In genomic region chr16:21167929-21168602, GRCh38 we compare ENCODE assay signal across 31 cellular contexts. TPM values are rescaled to one million over a fixed set of nuclear protein-coding genes. Genes with fewer than 3 reads are reported as not detected.
A peak's percentile ranks its signal among the peaks of the same experiment; 100 is the strongest.
DNase-seq lines count a peak whose midpoint lies in the region; ATAC-seq lines count a peak whose summit lies in the region.
"Had no signal": no experiment of that assay in that cellular context is flagged by ENCODE, and none has a peak within 500 bp of the region (broad histone marks: within the 10 kb centered on the region; RNA-seq: fewer than 3 reads in every experiment).

No MANE protein-coding gene starts in this region.

- H3K27me3 Mint-ChIP-seq in activated CD4-positive, alpha-beta T cell treated with anti-CD3 and anti-CD28 coated beads, Interleukin-2, amount 10 ng/mL, durations not matched to agents 24 days and 14 days, result no peaks in the 10 kb centered on the region
- no peaks in the 10 kb centered on the region for H3K27me3 Mint-ChIP-seq in activated CD8-positive, alpha-beta T cell treated with anti-CD3 and anti-CD28 coated beads, Interleukin-2, amount 10 ng/mL, durations not matched to agents 7 days and 5 days (ENCODE audit: low read depth)
- H3K27me3 Mint-ChIP-seq: activated naive CD4-positive, alpha-beta T cell treated with anti-CD3 and anti-CD28 coated beads, Interleukin-2, amount 50 U/mL, for 24 hours; CD4-positive, CD25-positive, alpha-beta regulatory T cell; T-helper 17 cell had no signal

- peak; percentile 67 for DNase-seq in activated CD4-positive, alpha-beta T cell treated with anti-CD3 and anti-CD28 coated beads, Interleukin-2, amount 10 ng/mL, durations not matched to agents 24 days and 14 days
- no peak for DNase-seq in activated CD4-positive, alpha-beta T cell treated with anti-CD3 and anti-CD28 coated beads for 1 hour
- DNase-seq in Caki2 (ENCODE audit: low read depth), result peak; percentile 32
- DNase-seq in NCI-H69 (lab: John Stamatoyannopoulos, UW), result peak; percentile 8
- DNase-seq in activated CD8-positive, alpha-beta T cell treated with anti-CD3 and anti-CD28 coated beads, Interleukin-2, amount 10 ng/mL, durations not matched to agents 7 days and 5 days, result peak; percentile 32
- DNase-seq in NK-92 (lab: John Stamatoyannopoulos, UW; ENCODE audit: unreplicated experiment), result no peak
- no peak for DNase-seq in D341Med (ENCODE audit: low spot score)
- DNase-seq: activated CD4-positive, CD25-positive, alpha-beta regulatory T cell treated with anti-CD3 and anti-CD28 coated beads, Interleukin-2, amount 50 U/mL, for 72 hours; AML-193; amygdala; gastrocnemius medialis; NCI-H1048; NCI-H1694; NCI-H2171; NCI-H510A; NK-92 treated with Interleukin-12 subunit alpha and Interleukin-12 subunit beta, amount 100 ng/mL, for 24 hours; pancreas; stimulated activated naive CD4-positive, alpha-beta T cell treated with Interleukin-2 at 50 U/mL for 16 hours; T-helper 17 cell had no signal

- no peak overlapping the region for H3K4me3 Mint-ChIP-seq in activated CD4-positive, alpha-beta T cell treated with anti-CD3 and anti-CD28 coated beads, Interleukin-2, amount 10 ng/mL, durations not matched to agents 24 days and 14 days
- H3K4me3 Mint-ChIP-seq in activated CD8-positive, alpha-beta T cell treated with anti-CD3 and anti-CD28 coated beads, Interleukin-2, amount 10 ng/mL, durations not matched to agents 7 days and 5 days, result no peak overlapping the region
- H3K4me3 Mint-ChIP-seq: activated naive CD4-positive, alpha-beta T cell treated with anti-CD3 and anti-CD28 coated beads, Interleukin-2, amount 50 U/mL, for 24 hours; CD4-positive, CD25-positive, alpha-beta regulatory T cell; neural progenitor cell; T-helper 17 cell had no signal

- POLR2A ChIA-PET in activated CD8-positive, alpha-beta T cell treated with anti-CD3 and anti-CD28 coated beads, Interleukin-2, amount 10 ng/mL, durations not matched to agents 7 days and 5 days (lab: Charles Lee), result interaction anchor here (0.6 kb wide), 1 partner anchor 121 kb away, joined by 3 read pairs; no protein-coding TSS in a partner anchor

- H3K4me1 Mint-ChIP-seq in activated CD4-positive, alpha-beta T cell treated with anti-CD3 and anti-CD28 coated beads, Interleukin-2, amount 10 ng/mL, durations not matched to agents 24 days and 14 days, result no peaks in the 10 kb centered on the region
- H3K4me1 Mint-ChIP-seq in activated CD8-positive, alpha-beta T cell treated with anti-CD3 and anti-CD28 coated beads, Interleukin-2, amount 10 ng/mL, durations not matched to agents 7 days and 5 days (ENCODE audit: low read depth), result no peaks in the 10 kb centered on the region
- H3K4me1 Mint-ChIP-seq: activated naive CD4-positive, alpha-beta T cell treated with anti-CD3 and anti-CD28 coated beads, Interleukin-2, amount 50 U/mL, for 24 hours; neural progenitor cell; T-helper 17 cell had no signal

- H3K9me3 Mint-ChIP-seq in activated CD4-positive, alpha-beta T cell treated with anti-CD3 and anti-CD28 coated beads, Interleukin-2, amount 10 ng/mL, durations not matched to agents 24 days and 14 days, result no peaks in the 10 kb centered on the region
- H3K9me3 Mint-ChIP-seq in activated CD8-positive, alpha-beta T cell treated with anti-CD3 and anti-CD28 coated beads, Interleukin-2, amount 10 ng/mL, durations not matched to agents 7 days and 5 days (ENCODE audit: insufficient read depth), result no peaks in the 10 kb centered on the region
- H3K9me3 Mint-ChIP-seq: activated naive CD4-positive, alpha-beta T cell treated with anti-CD3 and anti-CD28 coated beads, Interleukin-2, amount 50 U/mL, for 24 hours; neural progenitor cell had no signal

- in situ Hi-C loops in Caki2 (cut with HindIII; ENCODE audit: low pct_unique_long_range_greater_than_20kb, low sequenced_read_pairs), result no loop called here

- H3K36me3 Mint-ChIP-seq in activated CD4-positive, alpha-beta T cell treated with anti-CD3 and anti-CD28 coated beads, Interleukin-2, amount 10 ng/mL, durations not matched to agents 24 days and 14 days (ENCODE audit: low read depth), result peaks cover 20% of the 10 kb centered on the region
- H3K36me3 Mint-ChIP-seq in activated CD8-positive, alpha-beta T cell treated with anti-CD3 and anti-CD28 coated beads, Interleukin-2, amount 10 ng/mL, durations not matched to agents 7 days and 5 days (ENCODE audit: low read depth), result peaks cover 27% of the 10 kb centered on the region

- intact Hi-C loops in activated CD4-positive, alpha-beta T cell treated with anti-CD3 and anti-CD28 coated beads, Interleukin-2, amount 10 ng/mL, durations not matched to agents 24 days and 14 days (cut with micrococcal nuclease), result no loop called here

- CTCF ChIA-PET in activated CD8-positive, alpha-beta T cell treated with anti-CD3 and anti-CD28 coated beads, Interleukin-2, amount 10 ng/mL, durations not matched to agents 7 days and 5 days (lab: Charles Lee), result interaction anchor here (1.2 kb wide), 1 partner anchor 9 kb away, joined by 3 read pairs; the partner anchor contains the start of gene LDAF1

- no peak overlapping the region for H3K27ac Mint-ChIP-seq in activated CD4-positive, alpha-beta T cell treated with anti-CD3 and anti-CD28 coated beads, Interleukin-2, amount 10 ng/mL, durations not matched to agents 24 days and 14 days
- H3K27ac Mint-ChIP-seq in activated CD8-positive, alpha-beta T cell treated with anti-CD3 and anti-CD28 coated beads, Interleukin-2, amount 10 ng/mL, durations not matched to agents 7 days and 5 days, result no peak overlapping the region
- H3K27ac Mint-ChIP-seq: activated naive CD4-positive, alpha-beta T cell treated with anti-CD3 and anti-CD28 coated beads, Interleukin-2, amount 50 U/mL, for 24 hours; CD4-positive, CD25-positive, alpha-beta regulatory T cell; neural progenitor cell; T-helper 17 cell had no signal

- no peak for ATAC-seq in activated CD8-positive, alpha-beta T cell treated with anti-CD3 and anti-CD28 coated beads, Interleukin-2, amount 10 ng/mL, durations not matched to agents 7 days and 5 days
- ATAC-seq in GM18517 (IDR thresholded peaks at IDR 0.05; ENCODE audit: unreplicated experiment), result no peak
- ATAC-seq: gastrocnemius medialis, pancreas, Right ventricle myocardium inferior, T-helper 17 cell had no signal

RNA-seq across cellular contexts. Expression of gene LDAF1, which starts 9.6 kb away (rescaled TPM):
- total RNA-seq in activated CD4-positive, alpha-beta T cell treated with anti-CD3 and anti-CD28 coated beads, Interleukin-2, amount 10 ng/mL, durations not matched to agents 24 days and 14 days, result 7.2 and 7.3 TPM in 2 replicates
- total RNA-seq in Caki2 (2014; rRNA removed; shearing (Covaris generic); ENCODE audit: low replicate concordance), result 67.2 and 104 TPM in 2 replicates
- total RNA-seq in activated CD8-positive, alpha-beta T cell treated with anti-CD3 and anti-CD28 coated beads, Interleukin-2, amount 10 ng/mL, durations not matched to agents 7 days and 5 days, result 10 to 100 TPM in 1 of 2 experiments, 1 to 10 TPM in 1; 8.5 to 12.8 TPM

RNA-seq across cellular contexts. Expression of gene DNAH3, which starts 17.4 kb away (rescaled TPM):
- total RNA-seq in activated CD4-positive, alpha-beta T cell treated with anti-CD3 and anti-CD28 coated beads, Interleukin-2, amount 10 ng/mL, durations not matched to agents 24 days and 14 days, result 0.02 TPM in 1 of 2 replicates, not detected in the other
- 0.17 TPM in 1 of 2 replicates, not detected in the other for total RNA-seq in Caki2 (2014; rRNA removed; shearing (Covaris generic); ENCODE audit: low replicate concordance)
- not detected for total RNA-seq in activated CD8-positive, alpha-beta T cell treated with anti-CD3 and anti-CD28 coated beads, Interleukin-2, amount 10 ng/mL, durations not matched to agents 7 days and 5 days
- total RNA-seq: CD4-positive, CD25-positive, alpha-beta regulatory T cell; kidney epithelial cell had no signal

RNA-seq across cellular contexts. Expression of gene ZP2, which starts 43.3 kb away (rescaled TPM):
- total RNA-seq in activated CD4-positive, alpha-beta T cell treated with anti-CD3 and anti-CD28 coated beads, Interleukin-2, amount 10 ng/mL, durations not matched to agents 24 days and 14 days, result not detected in 2 replicates
- total RNA-seq in Caki2 (2014; rRNA removed; shearing (Covaris generic); ENCODE audit: low replicate concordance), result not detected in 2 replicates
- not detected for total RNA-seq in activated CD8-positive, alpha-beta T cell treated with anti-CD3 and anti-CD28 coated beads, Interleukin-2, amount 10 ng/mL, durations not matched to agents 7 days and 5 days
- total RNA-seq: breast epithelium; CD4-positive, CD25-positive, alpha-beta regulatory T cell; gastrocnemius medialis; kidney epithelial cell; LHCN-M2; myocyte; pancreas; PC-9; renal cortical epithelial cell; Right ventricle myocardium inferior; T-helper 17 cell; temporal lobe had no signal

Comparison
In these comparisons a context has a peak if more than half of its experiments do, and no peak if none do; other contexts are left out.
1. DNase-seq: peak in activated CD4-positive, alpha-beta T cell treated with anti-CD3 and anti-CD28 coated beads, Interleukin-2, amount 10 ng/mL, durations not matched to agents 24 days and 14 days (single experiment), Caki2 (single experiment), NCI-H69 (single experiment) and activated CD8-positive, alpha-beta T cell treated with anti-CD3 and anti-CD28 coated beads, Interleukin-2, amount 10 ng/mL, durations not matched to agents 7 days and 5 days (single experiment); none in activated CD4-positive, alpha-beta T cell treated with anti-CD3 and anti-CD28 coated beads for 1 hour (single experiment), NK-92 (single experiment) and D341Med (single experiment).